12 cellular contexts compared by ENCODE assay signal in genomic region chr1:50425376-50426107, GRCh38. TPM values are rescaled to one million over a fixed set of nuclear protein-coding genes. Genes with fewer than 3 reads are reported as not detected.
A peak's percentile ranks its signal among the peaks of the same experiment; 100 is the strongest.
DNase-seq lines count a peak whose midpoint lies in the region; ATAC-seq, FAIRE-seq and TF ChIP-seq lines count a peak whose summit lies in the region.
"Had no signal": no experiment of that assay in that cellular context is flagged by ENCODE, and none has a peak within 500 bp of the region (broad histone marks: within the 10 kb centered on the region; RNA-seq: fewer than 3 reads in every experiment).

No MANE protein-coding gene starts in this region.

- 0 out of 2 replicates have a peak, but pooled peaks have one; percentile 1 for TF ChIP-seq CTCF in AG04450 (IDR thresholded peaks at IDR 0.05; ENCODE audit: low read depth, low read length)
- TF ChIP-seq CTCF in WTC11 (IDR thresholded peaks at IDR 0.05) = no peak

- no peak overlapping the region for H3K14ac ChIP-seq in trophoblast cell (ENCODE audit: low read length)

- no peak overlapping the region for H4K12ac ChIP-seq in trophoblast cell (ENCODE audit: low read depth, low read length)

- DNase-seq in AG04450 (ENCODE audit: low read depth, low spot score) (no peak), ELR (ENCODE audit: low read depth) (peak; percentile 51), WTC11 (ENCODE audit: low spot score) (peak; percentile 45), trophoblast cell (no peak), cerebellar cortex (ENCODE audit: low spot score) (no peak), RCC 7860 (ENCODE audit: low spot score) (no peak)
- DNase-seq: amygdala, psoas muscle had no signal

- CTCF ChIA-PET in AG04450 (lab: Charles Lee) = no interaction called here
- CTCF ChIA-PET in WTC11 (lab: Charles Lee) = interaction anchor here (1.1 to 3.8 kb wide), 5 partner anchors 10 to 180 kb away, joined by 3 to 16 read pairs (median 3); no protein-coding TSS in a partner anchor

- H3K79me1 ChIP-seq in trophoblast cell (ENCODE audit: low read length) = no peaks in the 10 kb centered on the region

- peaks cover 95% of the 10 kb centered on the region for H3K27me3 ChIP-seq in AG04450 (ENCODE audit: control insufficient read depth, insufficient read depth, low read length)
- peaks cover 85% of the 10 kb centered on the region for H3K27me3 ChIP-seq in trophoblast cell (ENCODE audit: insufficient read depth, low read length)

- no peak overlapping the region for H2BK12ac ChIP-seq in trophoblast cell (ENCODE audit: low read length)

- no peak overlapping the region for H2BK120ac ChIP-seq in trophoblast cell (ENCODE audit: insufficient read depth, low read length, poor library complexity)

- H2AFZ ChIP-seq in trophoblast cell (ENCODE audit: insufficient read depth, low read length, poor library complexity) = no peak overlapping the region

- H3K9me3 Mint-ChIP-seq in WTC11 = no peaks in the 10 kb centered on the region

- peaks cover 7% of the 10 kb centered on the region for H3K36me3 Mint-ChIP-seq in WTC11

- POLR2A ChIA-PET in AG04450 (lab: Yijun Ruan, JAX) (interaction anchor here (0.6 kb wide), 1 partner anchor 169 kb away, joined by 4 read pairs; no protein-coding TSS in a partner anchor), WTC11 (lab: Charles Lee) (no interaction called here)

- H3K4me2 ChIP-seq in trophoblast cell (ENCODE audit: low read length) = no peak overlapping the region

- no peaks in the 10 kb centered on the region for H3K79me2 ChIP-seq in trophoblast cell (ENCODE audit: control insufficient read depth, insufficient read depth, low read length, poor library complexity)

- no peak overlapping the region for H3K27ac Mint-ChIP-seq in WTC11

- H3K4ac ChIP-seq in trophoblast cell (ENCODE audit: low read depth, low read length) = no peak overlapping the region

- H3K9ac ChIP-seq in trophoblast cell (ENCODE audit: low read length) = no peak overlapping the region

- peaks cover 17 to 18% of the 10 kb centered on the region in 2 experiments for H3K4me1 ChIP-seq in trophoblast cell (ENCODE audit: control insufficient read depth in 1 of 2, insufficient read depth in 2 of 2, low read length in 2 of 2)

- FAIRE-seq in RCC 7860 (lab: Jason Lieb, UNC) = no peak
- FAIRE-seq: G401.6 had no signal

- no peak overlapping the region for H4K91ac ChIP-seq in trophoblast cell (ENCODE audit: low read depth, low read length)

- H4K8ac ChIP-seq in trophoblast cell (ENCODE audit: low read depth, low read length) = no peak overlapping the region

- peaks cover 100% of the 10 kb centered on the region for H3K27me3 Mint-ChIP-seq in WTC11 (ENCODE audit: low read depth)

- ATAC-seq in WTC11 (no peak), GM18861 (IDR thresholded peaks at IDR 0.05; ENCODE audit: unreplicated experiment) (no peak)
- ATAC-seq: psoas muscle had no signal

- no peak overlapping the region for H3K18ac ChIP-seq in trophoblast cell (ENCODE audit: low read length)

- WGBS in trophoblast cell (ENCODE audit: extremely low coverage, insufficient coverage, insufficient read length) = no CpG with 5 or more reads among the region's 34 CpGs

- H2BK5ac ChIP-seq in trophoblast cell (ENCODE audit: low read depth, low read length, poor library complexity) = no peak overlapping the region

- peaks cover 67% of the 10 kb centered on the region for H3K4me1 Mint-ChIP-seq in WTC11

- H3K9me3 ChIP-seq in AG04450 (ENCODE audit: control insufficient read depth, insufficient read depth, low read length) (peaks cover 21% of the 10 kb centered on the region; the same call in 1 of the 2 replicates), iPS-18c (ENCODE audit: control insufficient read depth, insufficient read depth, low read length) (peaks cover 7% of the 10 kb centered on the region), trophoblast cell (ENCODE audit: insufficient read depth, low read depth, low read length) (peaks cover 14% of the 10 kb centered on the region)
- H3K9me3 ChIP-seq: psoas muscle had no signal

- H3K27ac ChIP-seq in AG04450 (ENCODE audit: low read depth, low read length) = no peak overlapping the region
- no peak overlapping the region for H3K27ac ChIP-seq in trophoblast cell (ENCODE audit: low read depth, low read length)
- H3K27ac ChIP-seq: psoas muscle had no signal

- no peak overlapping the region for H3K23ac ChIP-seq in trophoblast cell (ENCODE audit: low read length)

- H3K4me3 ChIP-seq in AG04450 (ENCODE audit: low read depth, low read length) = no peak overlapping the region
- 0 out of 2 replicates have a peak overlapping the region, but pooled peaks have one; percentile 15 for H3K4me3 ChIP-seq in iPS-18c (ENCODE audit: insufficient read depth, low read depth, low read length)
- H3K4me3 ChIP-seq in trophoblast cell (ENCODE audit: low read depth, low read length) = no peak overlapping the region

- no peaks in the 10 kb centered on the region for H3K36me3 ChIP-seq in trophoblast cell (ENCODE audit: control insufficient read depth in 1 of 2, insufficient read depth in 2 of 2, low read length in 2 of 2)

- no peak overlapping the region for H2AK5ac ChIP-seq in trophoblast cell (ENCODE audit: low read length)

- H3K4me3 Mint-ChIP-seq in WTC11 = peak overlapping the region; percentile 75

TF ChIP-seq in WTC11, 78 proteins besides CTCF, POLR2A, EP300 and RAD21:
- TF ChIP-seq ZNF263 (CRISPR knock-in tag; IDR thresholded peaks at IDR 0.05; ENCODE audit: low read depth) = no peak
- no peak for TF ChIP-seq MLX (CRISPR knock-in tag; IDR thresholded peaks at IDR 0.05)
- no peak for TF ChIP-seq NR2C2 (CRISPR knock-in tag; IDR thresholded peaks at IDR 0.05)
- TF ChIP-seq MYBL2 (CRISPR knock-in tag; IDR thresholded peaks at IDR 0.05) = no peak
- no peak for TF ChIP-seq FOXJ3 (CRISPR knock-in tag; IDR thresholded peaks at IDR 0.05; ENCODE audit: borderline replicate concordance)

RNA-seq across cellular contexts. Expression of gene DMRTA2, which starts 2.3 kb away (rescaled TPM):
- not detected in 2 replicates for polyA plus RNA-seq in AG04450 (2011; rRNA removed)
- polyA minus RNA-seq in AG04450 (2011; rRNA and poly(A)+ RNA removed) = not detected in 2 replicates
- total RNA-seq in WTC11 (2021) = not detected in 3 replicates
- 0.03 and 0.06 TPM in 2 replicates for polyA plus RNA-seq in trophoblast cell (2013)
- total RNA-seq: glomerular endothelial cell, psoas muscle had no signal

Comparison
In these comparisons a context has a peak if more than half of its experiments do, and no peak if none do; other contexts are left out.
1. DNase-seq: peak in ELR (single experiment) and WTC11 (single experiment); none in AG04450 (single experiment), trophoblast cell (0 of 2), cerebellar cortex (single experiment) and RCC 7860 (single experiment).